Comparison of ENCODE assay signal across 8 cellular contexts in the genomic region with DNA sequence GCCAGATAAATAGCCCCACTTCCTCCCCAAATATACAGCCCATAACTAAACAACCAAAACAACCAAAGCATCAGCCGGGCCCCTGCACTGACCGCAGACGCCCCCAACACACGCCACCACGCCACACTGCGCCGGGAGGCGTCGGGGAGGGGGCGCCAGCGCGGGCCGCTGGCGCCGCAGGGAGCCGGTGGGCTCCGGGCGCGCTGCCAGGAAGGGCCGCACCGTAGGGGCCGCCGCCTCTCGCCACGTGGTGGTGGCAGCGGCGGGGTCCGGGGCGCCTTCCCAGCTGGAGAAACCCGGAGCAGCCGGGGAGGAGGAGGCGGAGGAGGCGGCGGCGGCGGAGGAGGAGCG. TPM values are rescaled to one million over a fixed set of nuclear protein-coding genes. Genes with fewer than 3 reads are reported as not detected.
DNase-seq lines count a peak whose midpoint lies in the region; ATAC-seq, FAIRE-seq and TF ChIP-seq lines count a peak whose summit lies in the region.

No MANE protein-coding gene starts in this region.

- no peaks in the 10 kb centered on the region for H3K9me3 ChIP-seq in Peyer's patch
- H3K9me3 ChIP-seq in pancreas = no peaks in the 10 kb centered on the region

- intact Hi-C loops in pancreas (cut with DNase I) = loop anchor here in 1 of 3 donors (10.0 kb wide), 1 partner anchor 111 kb away; no protein-coding TSS in a partner anchor

- ATAC-seq in pancreas (peak in 3 of 4 donors; percentile 4 to 65 (median 18)), GM19397 (IDR thresholded peaks at IDR 0.05; ENCODE audit: unreplicated experiment) (no peak), GM18519 (IDR thresholded peaks at IDR 0.05; ENCODE audit: low FRiP score, unreplicated experiment) (no peak), HG02588 (IDR thresholded peaks at IDR 0.05; ENCODE audit: unreplicated experiment) (no peak)

- no peak for FAIRE-seq in pancreas (lab: Jason Lieb, UNC)
- FAIRE-seq in frontal cortex (lab: Jason Lieb, UNC) = no peak

- H3K4me3 ChIP-seq in H7 (ENCODE audit: insufficient read depth, low read depth, low read length) (peak overlapping the region; percentile 84), Peyer's patch (peak overlapping the region; percentile 86 to 95 (median 91)), epithelial cell of proximal tubule (ENCODE audit: low read depth, low read length) (peak overlapping the region; percentile 79), pancreas (peak overlapping the region; percentile 50 to 97 (median 67))

- no peak for TF ChIP-seq POLR2A in Peyer's patch (IDR thresholded peaks at IDR 0.05)

- WGBS in pancreas, 2 donors = 0 to 1% methylated on average over 24 to 31 of the region's 37 CpGs

- peaks cover 0 to 26% (median 7%) of the 10 kb centered on the region in 4 donors for H3K4me1 ChIP-seq in Peyer's patch
- H3K4me1 ChIP-seq in pancreas = peaks cover 0 to 6% (median 0%) of the 10 kb centered on the region in 3 donors

- TF ChIP-seq CTCF in Peyer's patch (IDR thresholded peaks at IDR 0.05) (no peak), epithelial cell of proximal tubule (conservative IDR thresholded peaks at IDR 0.05; ENCODE audit: low read depth, low read length) (no peak), pancreas (IDR thresholded peaks at IDR 0.05) (no peak)

- peak overlapping the region; percentile 84 to 91 (median 86) for H3K27ac ChIP-seq in Peyer's patch
- peak overlapping the region in 3 of 4 donors; percentile 44 to 67 (median 53) for H3K27ac ChIP-seq in pancreas

- no peak for DNase-seq in H7
- DNase-seq in Peyer's patch = no peak
- DNase-seq in epithelial cell of proximal tubule (ENCODE audit: low read depth) = no peak
- DNase-seq in pancreas = no peak
- no peak for DNase-seq in frontal cortex (ENCODE audit: low spot score in 2 of 2)

- no peaks in the 10 kb centered on the region for H3K36me3 ChIP-seq in H7 (replicated peaks; ENCODE audit: control insufficient read depth, insufficient read depth, low read length)
- no peaks in the 10 kb centered on the region for H3K36me3 ChIP-seq in Peyer's patch
- no peaks in the 10 kb centered on the region for H3K36me3 ChIP-seq in pancreas

- H3K27me3 ChIP-seq in H7 (ENCODE audit: control insufficient read depth, insufficient read depth, low read length) (no peaks in the 10 kb centered on the region), Peyer's patch (no peaks in the 10 kb centered on the region), pancreas (no peaks in the 10 kb centered on the region)

RNA-seq across cellular contexts. Expression of a gene that starts 0.3 kb away (rescaled TPM):
- total RNA-seq in H7 (2014; rRNA removed; shearing (Covaris generic)) = 13.9 and 16.3 TPM in 2 replicates
- 10 to 100 TPM in 1 of 4 donors, 1 to 10 TPM in 3; 3.0 to 23.1 (median 5.2) TPM for total RNA-seq in Peyer's patch
- total RNA-seq in epithelial cell of proximal tubule = 1.3 and 4.2 TPM in 2 replicates
- total RNA-seq in pancreas = 1 to 10 TPM; 4.7 to 7.0 (median 5.7) TPM
- 10 to 100 TPM; 11.1 to 21.2 TPM for polyA plus RNA-seq in pancreas
- 13.9 TPM for total RNA-seq in frontal cortex

RNA-seq across cellular contexts. Expression of a gene that starts 39.4 kb away (rescaled TPM):
- not detected in 2 replicates for total RNA-seq in H7 (2014; rRNA removed; shearing (Covaris generic))
- total RNA-seq in Peyer's patch (under 1 TPM in 3 of 4 donors, not detected in 1; 0.53 to 0.85 (median 0.67) TPM), epithelial cell of proximal tubule (not detected in 2 replicates), pancreas (under 1 TPM in 5 of 6 donors, not detected in 1; 0.16 to 0.40 (median 0.19) TPM), frontal cortex (0.82 TPM)
- under 1 TPM in 1 of 2 donors, not detected in 1; 0.09 TPM for polyA plus RNA-seq in pancreas

RNA-seq across cellular contexts. Expression of a gene that starts 43.9 kb away (rescaled TPM):
- 389 and 429 TPM in 2 replicates for total RNA-seq in H7 (2014; rRNA removed; shearing (Covaris generic))
- total RNA-seq in Peyer's patch (100 to 1,000 TPM in 3 of 4 donors, 10 to 100 TPM in 1; 72.3 to 276 (median 135) TPM), epithelial cell of proximal tubule (392 and 428 TPM in 2 replicates), pancreas (100 to 1,000 TPM in 5 of 6 donors, 10 to 100 TPM in 1; 91.5 to 126 (median 118) TPM), frontal cortex (140 TPM)
- polyA plus RNA-seq in pancreas = 10 to 100 TPM; 18.1 to 36.7 TPM

Comparison
In these comparisons a context has a peak if more than half of its experiments do, and no peak if none do; other contexts are left out.
1. ATAC-seq: peak in pancreas (3 of 4); none in GM19397 (single experiment), GM18519 (single experiment) and HG02588 (single experiment).
2. Peak in every context shown above with its lines, with median percentiles within 50 percentile points of each other: H3K4me3 ChIP-seq.